Comparison of ENCODE assay signal across 8 cellular contexts in genomic region chr7:94509264-94509878, GRCh38. TPM values are rescaled to one million over a fixed set of nuclear protein-coding genes. Genes with fewer than 3 reads are reported as not detected.
DNase-seq lines count a peak whose midpoint lies in the region; ATAC-seq and TF ChIP-seq lines count a peak whose summit lies in the region.

TSS of gene CASD1 (plus strand) at chr7:94509809. CDS start at chr7:94510085, 276 bp downstream.

- DNase-seq in DMS79 (lab: John Stamatoyannopoulos, UW) = peak; percentile 30
- DNase-seq in activated naive CD8-positive, alpha-beta T cell treated with anti-CD3 and anti-CD28 coated beads, Interleukin-2, amount 10 ng/mL, durations not matched to agents 7 days and 5 days = no peak
- DNase-seq in left ventricle myocardium superior = peak; percentile 81
- no peak for DNase-seq in pulmonary artery endothelial cell (ENCODE audit: low read depth, low spot score)
- DNase-seq in uterus = peak; percentile 40 to 60

- H3K36me3 ChIP-seq in HUES48 (ENCODE audit: control insufficient read depth, insufficient read depth, low read length) (peaks cover 3% of the 10 kb centered on the region; the same call in 1 of the 2 replicates), uterus (no peaks in the 10 kb centered on the region)

- H3K27ac ChIP-seq in HUES48 (ENCODE audit: low read depth, low read length) (peak within 1 kb of the TSS; percentile 95), uterus (peak within 1 kb of the TSS; percentile 92 to 96)

- peaks cover 15% of the 10 kb centered on the region for H3K36me3 Mint-ChIP-seq in activated naive CD8-positive, alpha-beta T cell treated with anti-CD3 and anti-CD28 coated beads, Interleukin-2, amount 10 ng/mL, durations not matched to agents 7 days and 5 days

- H3K4me3 ChIP-seq in HUES48 (ENCODE audit: low read depth, low read length) (peak within 1 kb of the TSS; percentile 92), uterus (peak within 1 kb of the TSS; percentile 58 to 81)

- ATAC-seq in GM21381 (IDR thresholded peaks at IDR 0.05; ENCODE audit: unreplicated experiment) = peak; percentile 56
- ATAC-seq in SK-N-SH treated with all-trans-retinoic acid at 6 μM for 48 hours = peak; percentile 64
- peak; percentile 74 for ATAC-seq in activated naive CD8-positive, alpha-beta T cell treated with anti-CD3 and anti-CD28 coated beads, Interleukin-2, amount 10 ng/mL, durations not matched to agents 7 days and 5 days (ENCODE audit: low read depth)
- ATAC-seq in left ventricle myocardium superior = peak; percentile 80

- POLR2A ChIA-PET in activated naive CD8-positive, alpha-beta T cell treated with anti-CD3 and anti-CD28 coated beads, Interleukin-2, amount 10 ng/mL, durations not matched to agents 7 days and 5 days (lab: Charles Lee) = interaction anchor here (1.4 kb wide), 1 partner anchor 148 kb away, joined by 4 read pairs; no protein-coding TSS in a partner anchor

- intact Hi-C loops in left ventricle myocardium superior (cut with micrococcal nuclease) = no loop called here
- intact Hi-C loops in uterus (cut with DNase I; ENCODE audit: low total_unique reads) = no loop called here

- peak within 1 kb of the TSS; percentile 88 for H3K27ac Mint-ChIP-seq in activated naive CD8-positive, alpha-beta T cell treated with anti-CD3 and anti-CD28 coated beads, Interleukin-2, amount 10 ng/mL, durations not matched to agents 7 days and 5 days

- no peaks in the 10 kb centered on the region for H3K27me3 Mint-ChIP-seq in activated naive CD8-positive, alpha-beta T cell treated with anti-CD3 and anti-CD28 coated beads, Interleukin-2, amount 10 ng/mL, durations not matched to agents 7 days and 5 days

- no peak for TF ChIP-seq POLR2A in uterus (IDR thresholded peaks at IDR 0.05)

- H3K4me1 Mint-ChIP-seq in activated naive CD8-positive, alpha-beta T cell treated with anti-CD3 and anti-CD28 coated beads, Interleukin-2, amount 10 ng/mL, durations not matched to agents 7 days and 5 days = peaks cover 23% of the 10 kb centered on the region

- peaks cover 38% of the 10 kb centered on the region for H3K4me1 ChIP-seq in HUES48 (ENCODE audit: control insufficient read depth, insufficient read depth, low read length)
- no peaks in the 10 kb centered on the region for H3K4me1 ChIP-seq in uterus

- H3K27me3 ChIP-seq in HUES48 (ENCODE audit: control insufficient read depth, insufficient read depth, low read length) (no peaks in the 10 kb centered on the region), uterus (no peaks in the 10 kb centered on the region)

- no peak for TF ChIP-seq CTCF in uterus (IDR thresholded peaks at IDR 0.05)

- no peaks in the 10 kb centered on the region for H3K9me3 Mint-ChIP-seq in activated naive CD8-positive, alpha-beta T cell treated with anti-CD3 and anti-CD28 coated beads, Interleukin-2, amount 10 ng/mL, durations not matched to agents 7 days and 5 days

- H3K4me3 Mint-ChIP-seq in activated naive CD8-positive, alpha-beta T cell treated with anti-CD3 and anti-CD28 coated beads, Interleukin-2, amount 10 ng/mL, durations not matched to agents 7 days and 5 days = peak within 1 kb of the TSS; percentile 87

- no peaks in the 10 kb centered on the region for H3K9me3 ChIP-seq in HUES48 (ENCODE audit: control insufficient read depth, insufficient read depth, low read length)
- no peaks in the 10 kb centered on the region for H3K9me3 ChIP-seq in uterus

- H3K9ac ChIP-seq in HUES48 (ENCODE audit: low read depth, low read length) = peak within 1 kb of the TSS; percentile 98

TF ChIP-seq in SK-N-SH treated with all-trans-retinoic acid at 6 μM for 48 hours, 23 proteins besides CTCF, POLR2A, EP300 and RAD21:
- TF ChIP-seq ZNF70 (CRISPR knock-in tag; IDR thresholded peaks at IDR 0.05) (0 out of 2 replicates have a peak, but pooled peaks have one; percentile 18), RARB (CRISPR knock-in tag; IDR thresholded peaks at IDR 0.05) (no peak), PPARA (CRISPR knock-in tag; IDR thresholded peaks at IDR 0.05; ENCODE audit: borderline replicate concordance) (no peak), TOX (CRISPR knock-in tag; IDR thresholded peaks at IDR 0.05; ENCODE audit: borderline replicate concordance) (no peak), ZFP30 (CRISPR knock-in tag; IDR thresholded peaks at IDR 0.05) (no peak), ZFP3 (CRISPR knock-in tag; IDR thresholded peaks at IDR 0.05) (no peak), CSRNP3 (CRISPR knock-in tag; IDR thresholded peaks at IDR 0.05) (no peak), ARNTL (CRISPR knock-in tag; IDR thresholded peaks at IDR 0.05; ENCODE audit: borderline replicate concordance, low read depth) (no peak), CREB5 (CRISPR knock-in tag; IDR thresholded peaks at IDR 0.05; ENCODE audit: low read depth) (no peak), ZNF8 (CRISPR knock-in tag; IDR thresholded peaks at IDR 0.05) (no peak), TSHZ2 (CRISPR knock-in tag; IDR thresholded peaks at IDR 0.05) (peak; percentile 62; the same call in 1 of the 2 replicates), OSR1 (CRISPR knock-in tag; IDR thresholded peaks at IDR 0.05) (no peak)
- TF ChIP-seq, protein P1, sequence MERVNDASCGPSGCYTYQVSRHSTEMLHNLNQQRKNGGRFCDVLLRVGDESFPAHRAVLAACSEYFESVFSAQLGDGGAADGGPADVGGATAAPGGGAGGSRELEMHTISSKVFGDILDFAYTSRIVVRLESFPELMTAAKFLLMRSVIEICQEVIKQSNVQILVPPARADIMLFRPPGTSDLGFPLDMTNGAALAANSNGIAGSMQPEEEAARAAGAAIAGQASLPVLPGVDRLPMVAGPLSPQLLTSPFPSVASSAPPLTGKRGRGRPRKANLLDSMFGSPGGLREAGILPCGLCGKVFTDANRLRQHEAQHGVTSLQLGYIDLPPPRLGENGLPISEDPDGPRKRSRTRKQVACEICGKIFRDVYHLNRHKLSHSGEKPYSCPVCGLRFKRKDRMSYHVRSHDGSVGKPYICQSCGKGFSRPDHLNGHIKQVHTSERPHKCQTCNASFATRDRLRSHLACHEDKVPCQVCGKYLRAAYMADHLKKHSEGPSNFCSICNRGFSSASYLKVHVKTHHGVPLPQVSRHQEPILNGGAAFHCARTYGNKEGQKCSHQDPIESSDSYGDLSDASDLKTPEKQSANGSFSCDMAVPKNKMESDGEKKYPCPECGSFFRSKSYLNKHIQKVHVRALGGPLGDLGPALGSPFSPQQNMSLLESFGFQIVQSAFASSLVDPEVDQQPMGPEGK (CRISPR knock-in tag; IDR thresholded peaks at IDR 0.05; ENCODE audit: borderline replicate concordance) = no peak

RNA-seq across cellular contexts. Expression of gene CASD1, which starts in this region (rescaled TPM):
- 10 to 100 TPM; 17.5 to 17.8 TPM for total RNA-seq in activated naive CD8-positive, alpha-beta T cell treated with anti-CD3 and anti-CD28 coated beads, Interleukin-2, amount 10 ng/mL, durations not matched to agents 7 days and 5 days
- total RNA-seq in left ventricle myocardium superior (17.6 TPM), pulmonary artery endothelial cell (11.0 and 16.6 TPM in 2 replicates), uterus (10 to 100 TPM in 3 of 4 donors, 1 to 10 TPM in 1; 8.5 to 72.6 (median 25.0) TPM)

Comparison
In these comparisons a context has a peak if more than half of its experiments do, and no peak if none do; other contexts are left out.
1. DNase-seq: peak in DMS79 (single experiment), left ventricle myocardium superior (single experiment) and uterus (2 of 2); none in activated naive CD8-positive, alpha-beta T cell treated with anti-CD3 and anti-CD28 coated beads, Interleukin-2, amount 10 ng/mL, durations not matched to agents 7 days and 5 days (single experiment) and pulmonary artery endothelial cell (single experiment).
2. Peak in every context shown above with its lines, with median percentiles within 50 percentile points of each other: ATAC-seq.